ENCODE assay signal across 8 cellular contexts in genomic region chr3:97972976-97973375, GRCh38. TPM values are rescaled to one million over a fixed set of nuclear protein-coding genes. Genes with fewer than 3 reads are reported as not detected.
DNase-seq lines count a peak whose midpoint lies in the region; ATAC-seq and TF ChIP-seq lines count a peak whose summit lies in the region.

No MANE protein-coding gene starts in this region.

- ATAC-seq in heart left ventricle (no peak), left ventricle myocardium superior (no peak), HG03460 (IDR thresholded peaks at IDR 0.05; ENCODE audit: unreplicated experiment) (no peak)

- H3K27me3 ChIP-seq in heart left ventricle, result no peaks in the 10 kb centered on the region
- H3K27me3 ChIP-seq in mesenchymal stem cell (ENCODE audit: control insufficient read depth in 1 of 2, insufficient read depth in 1 of 2, low read length in 2 of 2), result no peaks in the 10 kb centered on the region

- H3K27ac Mint-ChIP-seq in activated naive CD8-positive, alpha-beta T cell, result peak overlapping the region; percentile 75

- H3K4me1 ChIP-seq in heart left ventricle (peaks cover 0 to 25% (median 8%) of the 10 kb centered on the region in 12 donors), mesenchymal stem cell (ENCODE audit: control insufficient read depth, insufficient read depth, low read depth, low read length) (peaks cover 2% of the 10 kb centered on the region), urinary bladder (ENCODE audit: insufficient read depth) (no peaks in the 10 kb centered on the region)

- peak overlapping the region in 9 of 12 donors; percentile 72 to 94 (median 80) for H3K4me3 ChIP-seq in heart left ventricle
- peak overlapping the region in 1 of 2 experiments; percentile 86 for H3K4me3 ChIP-seq in mesenchymal stem cell (ENCODE audit: insufficient read depth in 1 of 2, low read depth in 1 of 2, low read length in 2 of 2)
- H3K4me3 ChIP-seq in urinary bladder (ENCODE audit: low read depth, low read length), result peak overlapping the region; percentile 90

- H2AFZ ChIP-seq in mesenchymal stem cell (ENCODE audit: low read depth, low read length), result no peak overlapping the region

- H3K36me3 ChIP-seq in heart left ventricle (no peaks in the 10 kb centered on the region), mesenchymal stem cell (ENCODE audit: control insufficient read depth in 1 of 2, insufficient read depth in 2 of 2, low read depth in 1 of 2, low read length in 2 of 2) (no peaks in the 10 kb centered on the region), urinary bladder (ENCODE audit: insufficient read depth) (no peaks in the 10 kb centered on the region)

- no peak overlapping the region for H3K4ac ChIP-seq in mesenchymal stem cell (ENCODE audit: low read depth in 1 of 2, low read length in 2 of 2)

- 90 to 93% (median 91%) methylated on average over 9 of the region's 9 CpGs for WGBS in heart left ventricle, 4 donors
- WGBS in mesenchymal stem cell, result 98% methylated on average over 6 of the region's 9 CpGs
- 93% methylated on average over 9 of the region's 9 CpGs for WGBS in urinary bladder

- H3K4me3 Mint-ChIP-seq in activated naive CD8-positive, alpha-beta T cell, result peak overlapping the region; percentile 78

- H3K27me3 Mint-ChIP-seq in activated naive CD8-positive, alpha-beta T cell, result no peaks in the 10 kb centered on the region

- no peak overlapping the region for H3K18ac ChIP-seq in mesenchymal stem cell (ENCODE audit: low read depth in 1 of 2, low read length in 2 of 2)

- peak overlapping the region in 4 of 12 donors; percentile 76 to 88 (median 83) for H3K27ac ChIP-seq in heart left ventricle
- H3K27ac ChIP-seq in mesenchymal stem cell (ENCODE audit: low read length, poor library complexity, severe bottlenecking), result no peak overlapping the region
- no peak overlapping the region for H3K27ac ChIP-seq in urinary bladder (ENCODE audit: low read depth)

- H2BK12ac ChIP-seq in mesenchymal stem cell (ENCODE audit: low read length in 2 of 2), result no peak overlapping the region

- H3K4me1 Mint-ChIP-seq in activated naive CD8-positive, alpha-beta T cell (ENCODE audit: low read depth), result peaks cover 51% of the 10 kb centered on the region

- H2BK15ac ChIP-seq in mesenchymal stem cell (ENCODE audit: low read depth, poor library complexity, severe bottlenecking), result no peak overlapping the region

- no peak overlapping the region for H2AK5ac ChIP-seq in mesenchymal stem cell (ENCODE audit: low read length, severe bottlenecking)

- no peak overlapping the region for H2BK120ac ChIP-seq in mesenchymal stem cell (ENCODE audit: low read depth, low read length)

- DNase-seq in heart left ventricle (no peak), left ventricle myocardium superior (no peak), mesenchymal stem cell (no peak)
- DNase-seq in effector CD8-positive, alpha-beta T cell (lab: John Stamatoyannopoulos, UW), result no peak
- DNase-seq in stimulated activated CD4-positive, alpha-beta T cell treated with anti-CD3 and anti-CD28 coated beads, Interleukin-4, amount 100 ng/mL, for 4 hours, result no peak

- no peak for TF ChIP-seq POLR2A in heart left ventricle (IDR thresholded peaks at IDR 0.05)

- H4K91ac ChIP-seq in mesenchymal stem cell (ENCODE audit: low read length), result no peak overlapping the region

- no peak overlapping the region for H2BK5ac ChIP-seq in mesenchymal stem cell (ENCODE audit: low read depth, low read length, poor library complexity, severe bottlenecking)

- H3K9me3 ChIP-seq in heart left ventricle, result no peaks in the 10 kb centered on the region
- no peaks in the 10 kb centered on the region for H3K9me3 ChIP-seq in mesenchymal stem cell (ENCODE audit: control insufficient read depth, low read length)

- H3K9ac ChIP-seq in mesenchymal stem cell (ENCODE audit: low read length), result peak overlapping the region; percentile 86

- no peaks in the 10 kb centered on the region for H3K79me1 ChIP-seq in mesenchymal stem cell (replicated peaks; ENCODE audit: low read length, poor library complexity, severe bottlenecking)

- no peak overlapping the region for H3K23ac ChIP-seq in mesenchymal stem cell (ENCODE audit: low read length in 2 of 2)

- no peak overlapping the region for H3K14ac ChIP-seq in mesenchymal stem cell (ENCODE audit: low read length in 2 of 2)

- H3K4me2 ChIP-seq in mesenchymal stem cell (ENCODE audit: low read length, poor library complexity, severe bottlenecking), result no peak overlapping the region

- no peak overlapping the region for H4K8ac ChIP-seq in mesenchymal stem cell (ENCODE audit: low read length)

- H3K36me3 Mint-ChIP-seq in activated naive CD8-positive, alpha-beta T cell, result no peaks in the 10 kb centered on the region

- TF ChIP-seq CTCF in heart left ventricle (IDR thresholded peaks at IDR 0.05), result no peak

- intact Hi-C loops in heart left ventricle (cut with DNase I) (loop anchor here in 3 of 10 donors (5.0 kb wide), 3 partner anchors 49 to 181 kb away; partner anchors contain the start of gene CRYBG3 (in 3 of the 3)), left ventricle myocardium superior (cut with micrococcal nuclease) (no loop called here)

- H3K9me3 Mint-ChIP-seq in activated naive CD8-positive, alpha-beta T cell (ENCODE audit: low read depth), result no peaks in the 10 kb centered on the region

RNA-seq across cellular contexts. Expression of gene RIOX2, which starts 0.7 kb away (rescaled TPM):
- total RNA-seq in heart left ventricle, result 10 to 100 TPM; 10.3 to 15.9 (median 12.1) TPM
- 10 to 100 TPM in 1 of 2 donors, 1 to 10 TPM in 1; 8.9 to 13.3 TPM for polyA plus RNA-seq in heart left ventricle
- total RNA-seq in left ventricle myocardium superior, result 11.1 TPM
- polyA plus RNA-seq in mesenchymal stem cell (2013, experiment 1 of 2), result 24.3 TPM
- 23.7 TPM for polyA plus RNA-seq in mesenchymal stem cell (2013, experiment 2 of 2)
- 44.7 TPM for total RNA-seq in urinary bladder
- 15.0 TPM for polyA plus RNA-seq in urinary bladder
